Comparison of ENCODE assay signal across 9 cellular contexts in genomic region chr9:37801959-37802711, GRCh38. TPM values are rescaled to one million over a fixed set of nuclear protein-coding genes. Genes with fewer than 3 reads are reported as not detected.
DNase-seq lines count a peak whose midpoint lies in the region; ATAC-seq and TF ChIP-seq lines count a peak whose summit lies in the region.
"Had no signal": no experiment of that assay in that cellular context is flagged by ENCODE, and none has a peak within 500 bp of the region (broad histone marks: within the 10 kb centered on the region; RNA-seq: fewer than 3 reads in every experiment).

No MANE protein-coding gene starts in this region.

- no peak for TF ChIP-seq CTCF in CD8-positive, alpha-beta T cell (IDR thresholded peaks at IDR 0.05)
- TF ChIP-seq CTCF in OCI-LY1 (IDR thresholded peaks at IDR 0.05; ENCODE audit: low read length) (no peak), endothelial cell (IDR thresholded peaks at IDR 0.05; ENCODE audit: unreplicated experiment) (no peak), osteocyte (IDR thresholded peaks at IDR 0.05) (no peak)

- peak overlapping the region; percentile 80 for H3K9ac ChIP-seq in OCI-LY1 (ENCODE audit: low read length)

- CTCF ChIA-PET in CD8-positive, alpha-beta T cell (lab: Charles Lee), result no interaction called here

- peak overlapping the region; percentile 93 for H3K4me2 ChIP-seq in OCI-LY1 (ENCODE audit: low read length)

- H4K20me1 ChIP-seq in OCI-LY1 (ENCODE audit: insufficient read depth, low read length), result no peaks in the 10 kb centered on the region

- H3F3A ChIP-seq in OCI-LY1 (ENCODE audit: insufficient read depth, low read length), result no peaks in the 10 kb centered on the region

- H3K36me3 ChIP-seq in CD8-positive, alpha-beta T cell (ENCODE audit: insufficient read depth, low read length), result no peaks in the 10 kb centered on the region
- H3K36me3 ChIP-seq in OCI-LY1 (ENCODE audit: insufficient read depth, low read length), result peaks cover 13% of the 10 kb centered on the region; the same call in 1 of the 2 replicates

- POLR2A ChIA-PET in CD8-positive, alpha-beta T cell (lab: Charles Lee), result interaction anchor here (0.6 to 2.5 kb wide), 2 partner anchors 17 to 18 kb away, joined by 3 to 30 read pairs; partner anchors contain the start of gene EXOSC3

- H2AFZ ChIP-seq in OCI-LY1 (ENCODE audit: low read length), result no peak overlapping the region

- H3K27ac ChIP-seq in CD8-positive, alpha-beta T cell (ENCODE audit: low read depth, low read length), result no peak overlapping the region
- no peak overlapping the region for H3K27ac ChIP-seq in OCI-LY1 (ENCODE audit: low read depth, low read length, poor library complexity, severe bottlenecking)

- intact Hi-C loops in CD8-positive, alpha-beta T cell (cut with DNase I, micrococcal nuclease), result loop anchor here (2.0 to 5.0 kb wide), 6 partner anchors 50 to 1035 kb away; partner anchors contain the start of genes SLC25A51 (in 2 of the 2), TOMM5 (in 2 of the 2) and TRMT10B (in 1 of the 2)

- no peaks in the 10 kb centered on the region for H3K27me3 ChIP-seq in CD8-positive, alpha-beta T cell (ENCODE audit: insufficient read depth, low read length)
- no peaks in the 10 kb centered on the region for H3K27me3 ChIP-seq in OCI-LY1 (ENCODE audit: insufficient read depth, low read length)

- no peaks in the 10 kb centered on the region for H3K27me3 Mint-ChIP-seq in CD8-positive, alpha-beta T cell (ENCODE audit: low read depth)
- H3K27me3 Mint-ChIP-seq in endothelial cell (ENCODE audit: unreplicated experiment) (peaks cover 1% of the 10 kb centered on the region), osteocyte (ENCODE audit: unreplicated experiment) (no peaks in the 10 kb centered on the region)

- H3K4me3 Mint-ChIP-seq in CD8-positive, alpha-beta T cell, result peak overlapping the region; percentile 94
- H3K4me3 Mint-ChIP-seq in endothelial cell (ENCODE audit: unreplicated experiment) (peak overlapping the region; percentile 95), osteocyte (ENCODE audit: unreplicated experiment) (peak overlapping the region; percentile 91)

- no peaks in the 10 kb centered on the region for H3K9me2 ChIP-seq in OCI-LY1 (ENCODE audit: low read depth, low read length)

- H3K4me1 ChIP-seq in CD8-positive, alpha-beta T cell (ENCODE audit: insufficient read depth, low read length), result peaks cover 27% of the 10 kb centered on the region
- peaks cover 24% of the 10 kb centered on the region for H3K4me1 ChIP-seq in OCI-LY1 (ENCODE audit: insufficient read depth, low read length, severe bottlenecking)

- peaks cover 10% of the 10 kb centered on the region for H3K36me3 Mint-ChIP-seq in CD8-positive, alpha-beta T cell
- H3K36me3 Mint-ChIP-seq in endothelial cell (ENCODE audit: low read depth, unreplicated experiment) (no peaks in the 10 kb centered on the region), osteocyte (ENCODE audit: unreplicated experiment) (peaks cover 5% of the 10 kb centered on the region)

- H3K9me3 ChIP-seq in CD8-positive, alpha-beta T cell (ENCODE audit: low read length), result no peaks in the 10 kb centered on the region
- no peaks in the 10 kb centered on the region for H3K9me3 ChIP-seq in OCI-LY1 (ENCODE audit: low read length)

- no peak for DNase-seq in CD8-positive, alpha-beta T cell
- DNase-seq in endothelial cell (ENCODE audit: low spot score) (no peak), osteocyte (ENCODE audit: extremely low spot score, unreplicated experiment) (no peak), medulla oblongata (ENCODE audit: extremely low spot score) (no peak)
- DNase-seq: NCI-H748 treated with DMSO at 0.1 percent for 48 hours had no signal

- ATAC-seq in CD8-positive, alpha-beta T cell, result no peak
- ATAC-seq in HG03571 (IDR thresholded peaks at IDR 0.05; ENCODE audit: unreplicated experiment) (no peak), HG03025 (IDR thresholded peaks at IDR 0.05; ENCODE audit: low FRiP score, unreplicated experiment) (no peak), HG03469 (IDR thresholded peaks at IDR 0.05; ENCODE audit: unreplicated experiment) (no peak)

- H3K9me3 Mint-ChIP-seq in CD8-positive, alpha-beta T cell, result no peaks in the 10 kb centered on the region
- H3K9me3 Mint-ChIP-seq in endothelial cell (ENCODE audit: unreplicated experiment), result no peaks in the 10 kb centered on the region
- H3K9me3 Mint-ChIP-seq in osteocyte (ENCODE audit: unreplicated experiment), result no peaks in the 10 kb centered on the region

- peaks cover 47% of the 10 kb centered on the region for H3K4me1 Mint-ChIP-seq in CD8-positive, alpha-beta T cell (ENCODE audit: low read depth)
- H3K4me1 Mint-ChIP-seq in endothelial cell (ENCODE audit: unreplicated experiment), result peaks cover 17% of the 10 kb centered on the region
- peaks cover 31% of the 10 kb centered on the region for H3K4me1 Mint-ChIP-seq in osteocyte (ENCODE audit: unreplicated experiment)

- H3K27ac Mint-ChIP-seq in CD8-positive, alpha-beta T cell, result peak overlapping the region; percentile 85
- H3K27ac Mint-ChIP-seq in endothelial cell (ENCODE audit: unreplicated experiment) (no peak overlapping the region), osteocyte (ENCODE audit: unreplicated experiment) (peak overlapping the region; percentile 80)

- no peak overlapping the region for H3K4me3 ChIP-seq in CD8-positive, alpha-beta T cell (ENCODE audit: low read depth, low read length)
- peak overlapping the region; percentile 81 for H3K4me3 ChIP-seq in OCI-LY1 (ENCODE audit: low read depth, low read length, poor library complexity, severe bottlenecking)

- H3K79me2 ChIP-seq in OCI-LY1 (ENCODE audit: insufficient read depth, low read length), result peaks cover 36% of the 10 kb centered on the region

RNA-seq across cellular contexts. Expression of gene DCAF10, which starts 1.5 kb away (rescaled TPM):
- total RNA-seq in CD8-positive, alpha-beta T cell, result 1 to 10 TPM; 4.9 to 5.6 TPM
- total RNA-seq in endothelial cell (ENCODE audit: unreplicated experiment) (14.9 TPM), osteocyte (27.7 TPM in 2 replicates)

RNA-seq across cellular contexts. Expression of gene EXOSC3, which starts 17.3 kb away (rescaled TPM):
- 10 to 100 TPM; 34.2 to 45.9 TPM for total RNA-seq in CD8-positive, alpha-beta T cell
- total RNA-seq in endothelial cell (ENCODE audit: unreplicated experiment) (30.8 TPM), osteocyte (26.9 and 31.6 TPM in 2 replicates)

RNA-seq across cellular contexts. Expression of gene TRMT10B, which starts 48.5 kb away (rescaled TPM):
- total RNA-seq in CD8-positive, alpha-beta T cell, result 1 to 10 TPM; 5.9 to 7.0 TPM
- 4.7 TPM for total RNA-seq in endothelial cell (ENCODE audit: unreplicated experiment)
- 9.7 and 10.8 TPM in 2 replicates for total RNA-seq in osteocyte
